ENCODE assay signal across 8 cellular contexts in the genomic region with DNA sequence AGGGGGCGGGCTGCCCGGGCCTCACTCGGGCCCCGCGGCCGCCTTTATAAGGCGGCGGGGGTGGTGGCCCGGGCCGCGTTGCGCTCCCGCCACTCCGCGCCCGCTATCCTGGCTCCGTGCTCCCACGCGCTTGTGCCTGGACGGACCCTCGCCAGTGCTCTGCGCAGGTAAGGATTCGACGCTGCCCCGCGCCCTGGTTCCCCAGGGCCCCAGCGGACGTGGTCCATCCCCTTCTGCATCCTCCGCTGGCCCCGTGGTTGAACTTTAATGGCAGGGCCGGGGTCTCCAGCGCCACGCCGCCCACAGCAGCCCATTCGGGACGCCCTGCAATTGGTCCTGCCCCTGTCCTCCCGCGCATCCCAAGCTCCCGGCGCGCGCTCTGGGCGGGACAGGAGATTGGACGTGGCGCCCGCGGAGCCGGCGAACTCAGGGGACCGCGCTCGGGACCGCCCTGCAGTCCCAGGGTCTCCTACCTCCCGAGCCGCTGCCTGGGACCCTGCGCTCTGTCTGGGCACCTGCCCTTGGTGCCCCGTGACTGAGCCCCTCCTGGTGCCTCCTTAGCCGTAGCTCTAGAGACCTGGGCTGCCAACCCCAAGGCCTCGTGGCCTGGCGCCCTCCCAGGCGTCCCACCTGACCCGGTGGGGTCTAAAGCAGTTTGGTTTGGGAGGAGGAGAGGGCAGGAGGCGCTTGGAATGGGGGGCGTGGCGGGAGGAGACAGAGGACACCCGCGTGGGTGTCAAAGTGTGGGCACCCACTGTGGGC. TPM values are rescaled to one million over a fixed set of nuclear protein-coding genes. Genes with fewer than 3 reads are reported as not detected.
DNase-seq lines count a peak whose midpoint lies in the region; ATAC-seq and TF ChIP-seq lines count a peak whose summit lies in the region.

A gene (plus strand): TSS at position 73 of the 762 bp plus-strand sequence. CDS start 44,659 bp downstream, outside the sequence.

- ATAC-seq in lung (ENCODE audit: insufficient read depth, low FRiP score) (no peak), thoracic aorta (ENCODE audit: insufficient number of reproducible peaks, low FRiP score, low read depth) (no peak), HG03565 (IDR thresholded peaks at IDR 0.05; ENCODE audit: unreplicated experiment) (no peak)

- H3K27me3 ChIP-seq in lung (ENCODE audit: control insufficient read depth, insufficient read depth) = no peaks in the 10 kb centered on the region
- H3K27me3 ChIP-seq in thoracic aorta (replicated peaks; ENCODE audit: insufficient read depth) = no peaks in the 10 kb centered on the region
- H3K27me3 ChIP-seq in colonic mucosa = peaks cover 6% of the 10 kb centered on the region

- H3K4me1 ChIP-seq in lung (ENCODE audit: control insufficient read depth in 2 of 2, insufficient read depth in 2 of 2, low read length in 2 of 2) = peaks cover 0 to 9% of the 10 kb centered on the region in 2 donors
- H3K4me1 ChIP-seq in thoracic aorta (ENCODE audit: control insufficient read depth in 1 of 2, low read depth in 2 of 2) = peaks cover 4 to 10% of the 10 kb centered on the region in 2 donors
- H3K4me1 ChIP-seq in colonic mucosa = peaks cover 3% of the 10 kb centered on the region

- no peak for DNase-seq in activated T-cell treated with anti-CD3 and anti-CD28 coated beads, Interleukin-2, amount 50 U/mL, for 24 hours
- no peak for DNase-seq in activated T-cell treated with anti-CD3 and anti-CD28 coated beads, Interleukin-2, amount 50 U/mL, for 1 hour
- no peak for DNase-seq in choroid plexus epithelial cell (ENCODE audit: low read depth)
- DNase-seq in lung (ENCODE audit: low spot score) = no peak
- DNase-seq in thoracic aorta (ENCODE audit: low spot score) = no peak
- no peak for DNase-seq in colonic mucosa
- no peak for DNase-seq in NCI-H2029 treated with DMSO at 0.1 percent for 48 hours (lab: John Stamatoyannopoulos, UW)

- no peak within 1 kb of the TSS for H3K27ac Mint-ChIP-seq in activated T-cell treated with anti-CD3 and anti-CD28 coated beads, Interleukin-2, amount 50 U/mL, for 24 hours

- peaks cover 0 to under 1% of the 10 kb centered on the region in 2 donors for H3K9me3 ChIP-seq in lung (ENCODE audit: control insufficient read depth in 2 of 2, insufficient read depth in 1 of 2, low read length in 1 of 2)
- no peaks in the 10 kb centered on the region for H3K9me3 ChIP-seq in thoracic aorta
- no peaks in the 10 kb centered on the region for H3K9me3 ChIP-seq in colonic mucosa

- peak within 1 kb of the TSS; percentile 41 for H3K4me3 ChIP-seq in choroid plexus epithelial cell (ENCODE audit: low read depth, low read length)
- H3K4me3 ChIP-seq in lung = peak within 1 kb of the TSS; percentile 49
- H3K4me3 ChIP-seq in thoracic aorta = peak within 1 kb of the TSS; percentile 45
- no peak within 1 kb of the TSS for H3K4me3 ChIP-seq in colonic mucosa

- H3K27me3 Mint-ChIP-seq in activated T-cell treated with anti-CD3 and anti-CD28 coated beads, Interleukin-2, amount 50 U/mL, for 24 hours = peaks cover 66% of the 10 kb centered on the region

- 4 to 6% methylated on average over 51 to 67 of the region's 67 CpGs for WGBS in lung, 2 donors

- peak within 1 kb of the TSS; percentile 59 for H3K4me3 Mint-ChIP-seq in activated T-cell treated with anti-CD3 and anti-CD28 coated beads, Interleukin-2, amount 50 U/mL, for 24 hours

- peak within 1 kb of the TSS in 1 of 2 donors; percentile 40 for H3K9ac ChIP-seq in colonic mucosa (ENCODE audit: low read depth in 2 of 2, low read length in 2 of 2)

- no peak for TF ChIP-seq CTCF in choroid plexus epithelial cell (conservative IDR thresholded peaks at IDR 0.05; ENCODE audit: low read depth, low read length)
- TF ChIP-seq CTCF in lung (IDR thresholded peaks at IDR 0.05; ENCODE audit: control extremely low read depth, extremely low read depth) = no peak
- no peak for TF ChIP-seq CTCF in thoracic aorta (IDR thresholded peaks at IDR 0.05)
- no peak for TF ChIP-seq CTCF in colonic mucosa (IDR thresholded peaks at IDR 0.05)

- H3K4me1 Mint-ChIP-seq in activated T-cell treated with anti-CD3 and anti-CD28 coated beads, Interleukin-2, amount 50 U/mL, for 24 hours (ENCODE audit: low read depth) = peaks cover 5% of the 10 kb centered on the region

- H3K27ac ChIP-seq in lung (ENCODE audit: low read depth in 1 of 2, low read length in 1 of 2) (peak within 1 kb of the TSS in 1 of 2 donors; percentile 28), thoracic aorta (no peak within 1 kb of the TSS), colonic mucosa (no peak within 1 kb of the TSS)

- no peaks in the 10 kb centered on the region for H3K9me3 Mint-ChIP-seq in activated T-cell treated with anti-CD3 and anti-CD28 coated beads, Interleukin-2, amount 50 U/mL, for 24 hours

- H3K36me3 ChIP-seq in lung (ENCODE audit: control insufficient read depth in 2 of 2, insufficient read depth in 2 of 2, low read length in 2 of 2) (no peaks in the 10 kb centered on the region), thoracic aorta (no peaks in the 10 kb centered on the region), colonic mucosa (no peaks in the 10 kb centered on the region)

- no peaks in the 10 kb centered on the region for H3K36me3 Mint-ChIP-seq in activated T-cell treated with anti-CD3 and anti-CD28 coated beads, Interleukin-2, amount 50 U/mL, for 24 hours (ENCODE audit: low read depth)

- intact Hi-C loops in colonic mucosa (cut with DNase I) = loop anchor here (2.0 to 10.0 kb wide), 3 partner anchors 25 to 149 kb away; no protein-coding TSS in a partner anchor

RNA-seq across cellular contexts. Expression of the gene that starts here (rescaled TPM):
- total RNA-seq in lung (100 to 1,000 TPM in 1 of 2 donors, 10 to 100 TPM in 1; 38.6 to 242 TPM), thoracic aorta (1 to 10 TPM; 3.7 to 7.8 TPM), colonic mucosa (1 to 10 TPM; 1.6 to 1.7 TPM)
- polyA plus RNA-seq in lung = 100 to 1,000 TPM; 220 to 241 TPM

Comparison
In these comparisons a context has a peak if more than half of its experiments do, and no peak if none do; other contexts are left out.
1. RNA of the gene that starts here (total RNA-seq): 38.6 to 242 TPM in lung; 3.7 to 7.8 TPM in thoracic aorta and 1.6 to 1.7 TPM in colonic mucosa; every median in the first group is over 4 times any median in the second.